ENCODE assay signal across 1 cellular context in genomic region chr20:63163171-63163570, GRCh38.
TF ChIP-seq lines count a peak whose summit lies in the region.

No MANE protein-coding gene starts in this region.

TF ChIP-seq in HepG2, 621 proteins besides CTCF, POLR2A, EP300 and RAD21:
- TF ChIP-seq ZNF17 (CRISPR knock-in tag; IDR thresholded peaks at IDR 0.05) (no peak), ZNF780A (CRISPR knock-in tag; IDR thresholded peaks at IDR 0.05) (no peak), ZNF337 (CRISPR knock-in tag; IDR thresholded peaks at IDR 0.05; ENCODE audit: borderline replicate concordance, low read depth) (no peak), PHF20 (CRISPR knock-in tag; IDR thresholded peaks at IDR 0.05) (no peak), ZNF678 (CRISPR knock-in tag; IDR thresholded peaks at IDR 0.05) (no peak), SP1 (IDR thresholded peaks at IDR 0.05) (no peak), SP1 (CRISPR knock-in tag; IDR thresholded peaks at IDR 0.05) (no peak)
